8 cellular contexts compared by ENCODE assay signal in genomic region chr17:19237139-19237388, GRCh38. TPM values are rescaled to one million over a fixed set of nuclear protein-coding genes. Genes with fewer than 3 reads are reported as not detected.
A peak's percentile ranks its signal among the peaks of the same experiment; 100 is the strongest.
DNase-seq lines count a peak whose midpoint lies in the region; ATAC-seq and TF ChIP-seq lines count a peak whose summit lies in the region.
"Not testable (repeated sequence)": the region's sequence is repeated elsewhere in the genome, so short reads cannot be mapped to it uniquely, and the experiment has no call there.

EPN2 (plus strand) TSS chr17:19237366; CDS start chr17:19283120, 45,754 bp downstream.

- POLR2A ChIA-PET in GM10248 (lab: Yijun Ruan, JAX), result not testable (repeated sequence)

- ATAC-seq in aorta (ENCODE audit: low FRiP score), result peak; percentile 95

- H3K9me3 ChIP-seq in cardiac muscle cell (ENCODE audit: low read depth); muscle layer of colon (ENCODE audit: low read length); aorta (ENCODE audit: control insufficient read depth, low read length): not testable (repeated sequence)

- peak; percentile 78 for DNase-seq in GM10248 (ENCODE audit: extremely low spot score)
- DNase-seq in NCI-H460 (ENCODE audit: extremely low read depth, low read depth), result peak; percentile 39
- peak; percentile 20 to 26 for DNase-seq in activated CD8-positive, alpha-beta memory T cell treated with anti-CD3 and anti-CD28 coated beads for 4 hours (ENCODE audit: low read depth in 2 of 2)
- DNase-seq in caudate nucleus (lab: John Stamatoyannopoulos, UW), result not testable (repeated sequence)
- DNase-seq in cardiac muscle cell (ENCODE audit: low read depth in 1 of 2, low spot score in 1 of 2), result peak; percentile 71 to 73
- peak; percentile 28 to 51 (median 32) for DNase-seq in stimulated activated CD4-positive, alpha-beta T cell treated with anti-CD3 and anti-CD28 coated beads, Interleukin-1b, Interleukin-23, amount 100 ng/mL, for 24 hours (ENCODE audit: low read depth in 4 of 4, low spot score in 1 of 4)
- DNase-seq in aorta, result peak; percentile 74 to 90

- intact Hi-C loops in aorta (cut with DNase I), result not testable (repeated sequence)

- H3K27ac ChIP-seq in caudate nucleus (ENCODE audit: low read depth, low read length), result peak within 1 kb of the TSS; percentile 88
- peak within 1 kb of the TSS; percentile 74 for H3K27ac ChIP-seq in cardiac muscle cell
- H3K27ac ChIP-seq in muscle layer of colon (ENCODE audit: low read depth, low read length), result peak within 1 kb of the TSS; percentile 88
- H3K27ac ChIP-seq in aorta (ENCODE audit: low read depth in 1 of 2, low read length in 2 of 2), result peak within 1 kb of the TSS in 1 of 2 donors; percentile 55

- 0% methylated on average over 19 of the region's 31 CpGs; no CpG with 5 or more reads in 1 of the 2 donors for WGBS in aorta, 2 donors

- not testable (repeated sequence) for TF ChIP-seq CTCF in GM10248 (IDR thresholded peaks at IDR 0.05; ENCODE audit: control extremely low read depth, extremely low read depth, low read depth, missing control alignments); cardiac muscle cell (IDR thresholded peaks at IDR 0.05; ENCODE audit: low read depth, low read length)

- not testable (repeated sequence) for H3K27me3 ChIP-seq in cardiac muscle cell; muscle layer of colon (ENCODE audit: control insufficient read depth in 1 of 2, insufficient read depth in 2 of 2, low read length in 2 of 2); aorta (ENCODE audit: control insufficient read depth in 1 of 2, insufficient read depth in 2 of 2, low read length in 1 of 2)

- H3K4me1 ChIP-seq in cardiac muscle cell (ENCODE audit: low read depth); aorta (ENCODE audit: control insufficient read depth in 1 of 2, insufficient read depth in 2 of 2, low read length in 2 of 2): not testable (repeated sequence)
- H3K4me1 ChIP-seq in muscle layer of colon (ENCODE audit: insufficient read depth, low read length), result peaks cover 15% of the 10 kb centered on the region

- H3K4me3 ChIP-seq in cardiac muscle cell (peak within 1 kb of the TSS; percentile 99), muscle layer of colon (ENCODE audit: low read depth in 1 of 2, low read length in 2 of 2) (peak within 1 kb of the TSS; percentile 94 to 99), aorta (ENCODE audit: low read length in 2 of 2) (peak within 1 kb of the TSS; percentile 69 to 85)

- H3K36me3 ChIP-seq in cardiac muscle cell; muscle layer of colon (ENCODE audit: insufficient read depth, low read length); aorta (ENCODE audit: control insufficient read depth in 1 of 2, insufficient read depth in 2 of 2, low read length in 1 of 2): not testable (repeated sequence)

- peak within 1 kb of the TSS; percentile 65 for H3K9ac ChIP-seq in muscle layer of colon (ENCODE audit: low read length)

- CTCF ChIA-PET in GM10248 (lab: Yijun Ruan, JAX), result not testable (repeated sequence)

RNA-seq across cellular contexts. Expression of gene EPN2, which starts in this region (rescaled TPM):
- 19.4 and 25.0 TPM in 2 replicates for total RNA-seq in NCI-H460 (2014; rRNA removed; shearing (Covaris generic))
- polyA plus RNA-seq in NCI-H460 (2014; cell fraction: nucleus; rRNA removed), result 23.4 and 526 TPM in 2 replicates
- total RNA-seq in cardiac muscle cell (32.5 and 43.5 TPM in 2 replicates), aorta (10 to 100 TPM; 56.1 to 67.7 TPM)
- polyA plus RNA-seq in cardiac muscle cell (45.5 and 75.9 TPM in 2 replicates), aorta (10 to 100 TPM in 1 of 2 donors, 1 to 10 TPM in 1; 8.6 to 24.1 TPM)
